In the genomic region with DNA sequence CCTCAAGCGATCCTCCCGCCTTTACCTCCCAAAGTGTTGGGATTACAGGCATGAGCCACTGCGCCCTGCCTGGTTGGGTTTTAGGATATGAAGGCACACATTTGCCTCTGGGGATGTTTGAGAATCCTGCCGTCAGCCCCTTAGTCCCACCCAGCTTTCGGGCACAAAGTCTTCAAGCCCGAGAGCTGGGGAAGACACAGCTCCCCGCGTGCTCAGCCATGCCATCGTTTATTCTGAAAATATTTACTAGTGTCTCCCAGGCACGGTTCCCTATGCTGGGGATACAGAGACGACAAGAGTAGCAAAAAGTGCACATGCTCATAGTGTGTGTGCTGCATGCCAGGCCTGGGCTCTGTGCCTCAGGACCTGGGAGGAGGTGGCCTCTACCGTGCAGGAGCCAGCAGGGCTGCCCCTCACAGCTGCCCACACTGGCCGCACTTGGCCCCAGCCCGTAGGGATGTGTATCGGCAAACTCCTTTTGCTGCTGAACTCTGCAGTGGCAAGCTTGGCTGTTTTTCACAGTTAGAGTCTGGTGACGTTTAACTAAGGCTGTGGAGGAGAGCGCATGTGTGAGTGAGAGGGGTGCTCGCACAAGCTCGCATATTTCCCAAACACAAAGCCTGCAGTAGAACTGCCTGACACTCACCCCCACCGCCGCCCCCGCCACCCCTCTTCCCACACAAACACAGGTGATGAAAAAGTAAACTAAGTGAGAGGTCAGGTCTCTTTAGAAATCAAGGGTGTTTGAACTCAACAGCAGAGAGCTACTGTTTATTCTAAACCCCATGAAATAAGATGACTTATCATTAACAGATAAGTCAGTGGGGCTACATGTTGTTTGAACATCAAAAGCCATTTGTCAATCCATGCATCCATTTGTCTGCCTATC, we compare ENCODE assay signal across 1 cellular context.
TF ChIP-seq lines count a peak whose summit lies in the region.

No MANE protein-coding gene starts in this region.

TF ChIP-seq in HepG2, 621 proteins besides CTCF, POLR2A, EP300 and RAD21 (continued from another document):
- TF ChIP-seq, protein P1, sequence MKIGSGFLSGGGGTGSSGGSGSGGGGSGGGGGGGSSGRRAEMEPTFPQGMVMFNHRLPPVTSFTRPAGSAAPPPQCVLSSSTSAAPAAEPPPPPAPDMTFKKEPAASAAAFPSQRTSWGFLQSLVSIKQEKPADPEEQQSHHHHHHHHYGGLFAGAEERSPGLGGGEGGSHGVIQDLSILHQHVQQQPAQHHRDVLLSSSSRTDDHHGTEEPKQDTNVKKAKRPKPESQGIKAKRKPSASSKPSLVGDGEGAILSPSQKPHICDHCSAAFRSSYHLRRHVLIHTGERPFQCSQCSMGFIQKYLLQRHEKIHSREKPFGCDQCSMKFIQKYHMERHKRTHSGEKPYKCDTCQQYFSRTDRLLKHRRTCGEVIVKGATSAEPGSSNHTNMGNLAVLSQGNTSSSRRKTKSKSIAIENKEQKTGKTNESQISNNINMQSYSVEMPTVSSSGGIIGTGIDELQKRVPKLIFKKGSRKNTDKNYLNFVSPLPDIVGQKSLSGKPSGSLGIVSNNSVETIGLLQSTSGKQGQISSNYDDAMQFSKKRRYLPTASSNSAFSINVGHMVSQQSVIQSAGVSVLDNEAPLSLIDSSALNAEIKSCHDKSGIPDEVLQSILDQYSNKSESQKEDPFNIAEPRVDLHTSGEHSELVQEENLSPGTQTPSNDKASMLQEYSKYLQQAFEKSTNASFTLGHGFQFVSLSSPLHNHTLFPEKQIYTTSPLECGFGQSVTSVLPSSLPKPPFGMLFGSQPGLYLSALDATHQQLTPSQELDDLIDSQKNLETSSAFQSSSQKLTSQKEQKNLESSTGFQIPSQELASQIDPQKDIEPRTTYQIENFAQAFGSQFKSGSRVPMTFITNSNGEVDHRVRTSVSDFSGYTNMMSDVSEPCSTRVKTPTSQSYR (CRISPR knock-in tag; IDR thresholded peaks at IDR 0.05; ENCODE audit: borderline replicate concordance) = 0 out of 2 replicates have a peak, but pooled peaks have one; percentile 33
- TF ChIP-seq ZNF205 (CRISPR knock-in tag; IDR thresholded peaks at IDR 0.05) = 0 out of 2 replicates have a peak, but pooled peaks have one; percentile 51
- 0 out of 2 replicates have a peak, but pooled peaks have one; percentile 25 for TF ChIP-seq EHMT2 (IDR thresholded peaks at IDR 0.05; ENCODE audit: borderline replicate concordance, low read depth, low read length)
